ENCODE assay signal across 8 cellular contexts in genomic region chr19:55486971-55487883, GRCh38. TPM values are rescaled to one million over a fixed set of nuclear protein-coding genes. Genes with fewer than 3 reads are reported as not detected.
DNase-seq lines count a peak whose midpoint lies in the region; ATAC-seq, FAIRE-seq and TF ChIP-seq lines count a peak whose summit lies in the region.

No MANE protein-coding gene starts in this region.

- H2AFZ ChIP-seq in GM23338: no peak overlapping the region

- 0 out of 2 replicates have a peak overlapping the region, but pooled peaks have one; percentile 66 for H3K27ac ChIP-seq in GM23338 (ENCODE audit: low read depth)

- peaks cover 22% of the 10 kb centered on the region; the same call in 1 of the 2 replicates for H3K4me1 ChIP-seq in GM23338 (ENCODE audit: insufficient read depth)

- H3K27ac Mint-ChIP-seq in GM23338: peak overlapping the region; percentile 44; the same call in 1 of the 2 replicates
- H3K27ac Mint-ChIP-seq in T-helper 17 cell: peak overlapping the region; percentile 51

- ATAC-seq in GM23338: no peak
- peak; percentile 25 for ATAC-seq in T-helper 17 cell
- peak; percentile 19 for ATAC-seq in left lobe of liver
- ATAC-seq in GM18868 (IDR thresholded peaks at IDR 0.05; ENCODE audit: unreplicated experiment): no peak

- H3K4me2 ChIP-seq in GM23338: peak overlapping the region; percentile 71

- H3K27me3 Mint-ChIP-seq in GM23338 (ENCODE audit: insufficient read depth, low read depth, poor library complexity) (peaks cover 14% of the 10 kb centered on the region), T-helper 17 cell (peaks cover 8% of the 10 kb centered on the region)

- peak; percentile 36 for FAIRE-seq in bronchial epithelial cell (lab: Jason Lieb, UNC)

- no peaks in the 10 kb centered on the region for H3K9me2 ChIP-seq in GM23338 (ENCODE audit: insufficient read depth)

- H3K9me3 Mint-ChIP-seq in GM23338: no peaks in the 10 kb centered on the region; the same call in 2 of the 3 replicates

- H3K36me3 Mint-ChIP-seq in GM23338 (ENCODE audit: low read depth) (no peaks in the 10 kb centered on the region; the same call in 2 of the 3 replicates), T-helper 17 cell (ENCODE audit: low read depth) (no peaks in the 10 kb centered on the region)

- H3K36me3 ChIP-seq in GM23338 (ENCODE audit: insufficient read depth) (no peaks in the 10 kb centered on the region), bronchial epithelial cell (ENCODE audit: control insufficient read depth, insufficient read depth, low read length) (peaks cover 6% of the 10 kb centered on the region)

- DNase-seq in GM23338 (ENCODE audit: low spot score) (no peak), T-helper 17 cell (no peak), bronchial epithelial cell (ENCODE audit: low read depth) (peak; percentile 66), left lobe of liver (ENCODE audit: low spot score) (no peak), NCI-H1417 treated with DMSO at 0.1 percent for 48 hours (lab: John Stamatoyannopoulos, UW) (no peak), DMS79 treated with DMSO at 0.1 percent for 48 hours (lab: John Stamatoyannopoulos, UW) (no peak)
- DNase-seq in stimulated activated CD4-positive, alpha-beta T cell treated with anti-CD3 and anti-CD28 coated beads, TNF-alpha, amount 100 ng/mL, for 48 hours (ENCODE audit: low read depth in 3 of 3): peak; percentile 27 to 62 (median 47)

- H3K4me1 Mint-ChIP-seq in GM23338 (peaks cover 24% of the 10 kb centered on the region), T-helper 17 cell (peaks cover 5% of the 10 kb centered on the region)

- H3K9me3 ChIP-seq in T-helper 17 cell (ENCODE audit: control insufficient read depth, low read length, poor library complexity, severe bottlenecking): no peaks in the 10 kb centered on the region

- H3K4me3 ChIP-seq in GM23338: peak overlapping the region; percentile 34
- no peak overlapping the region for H3K4me3 ChIP-seq in bronchial epithelial cell (ENCODE audit: low read depth, low read length)

- H3K27me3 ChIP-seq in GM23338 (ENCODE audit: insufficient read depth) (no peaks in the 10 kb centered on the region), bronchial epithelial cell (ENCODE audit: control insufficient read depth, insufficient read depth, low read length) (peaks cover 4% of the 10 kb centered on the region)

- H3K79me2 ChIP-seq in GM23338 (replicated peaks; ENCODE audit: insufficient read depth): no peaks in the 10 kb centered on the region

- H3K4me3 Mint-ChIP-seq in GM23338 (peak overlapping the region; percentile 53), T-helper 17 cell (peak overlapping the region; percentile 36)

- no peaks in the 10 kb centered on the region for H4K20me1 ChIP-seq in GM23338 (replicated peaks; ENCODE audit: insufficient read depth)

- TF ChIP-seq CTCF in GM23338 (conservative IDR thresholded peaks at IDR 0.05; ENCODE audit: low read depth in 2 of 2) (no peak), bronchial epithelial cell (IDR thresholded peaks at IDR 0.05; ENCODE audit: insufficient read depth, low read length, severe bottlenecking) (no peak)

- peaks cover 15% of the 10 kb centered on the region for H3F3A ChIP-seq in GM23338 (replicated peaks; ENCODE audit: low read depth)

TF ChIP-seq in GM23338, 12 proteins besides CTCF, POLR2A, EP300 and RAD21 (continues in another document):
- TF ChIP-seq EZH2phosphoT487 (IDR thresholded peaks at IDR 0.05; ENCODE audit: unreplicated experiment) (no peak), NANOG (IDR thresholded peaks at IDR 0.05; ENCODE audit: borderline replicate concordance) (no peak), JUNB (IDR thresholded peaks at IDR 0.05; ENCODE audit: unreplicated experiment) (no peak), ETS1 (IDR thresholded peaks at IDR 0.05) (no peak), ZNF114 (CRISPR knock-in tag; IDR thresholded peaks at IDR 0.05) (no peak), EZH2 (IDR thresholded peaks at IDR 0.05; ENCODE audit: low read depth, unreplicated experiment) (no peak), REST (IDR thresholded peaks at IDR 0.05; ENCODE audit: unreplicated experiment) (no peak), STAT1 (IDR thresholded peaks at IDR 0.05; ENCODE audit: unreplicated experiment) (no peak), ZNF331 (CRISPR knock-in tag; IDR thresholded peaks at IDR 0.05; ENCODE audit: low read depth) (no peak), POLR2AphosphoS5 (IDR thresholded peaks at IDR 0.05; ENCODE audit: low read depth) (no peak; the same call in 1 of the 2 replicates), CREB1 (CRISPR knock-in tag; IDR thresholded peaks at IDR 0.05; ENCODE audit: low read depth) (no peak)

RNA-seq across cellular contexts. Expression of gene SSC5D, which starts 1.0 kb away (rescaled TPM):
- total RNA-seq in GM23338 (2014; rRNA removed; shearing (Covaris generic)): 0.69 and 1.2 TPM in 2 replicates
- 0.14 and 0.23 TPM in 2 replicates for polyA plus RNA-seq in GM23338 (2016; fragmentation: Nextera tagmentation; extraction: Ambion mirVana)
- under 1 TPM; 0.08 to 0.47 TPM for total RNA-seq in T-helper 17 cell
- total RNA-seq in bronchial epithelial cell: under 0.01 and 0.26 TPM in 2 replicates
- 0.81 TPM for total RNA-seq in left lobe of liver

RNA-seq across cellular contexts. Expression of gene NAT14, which starts 2.2 kb away (rescaled TPM):
- total RNA-seq in GM23338 (2014; rRNA removed; shearing (Covaris generic)): 25.4 and 27.8 TPM in 2 replicates
- 39.6 and 45.5 TPM in 2 replicates for polyA plus RNA-seq in GM23338 (2016; fragmentation: Nextera tagmentation; extraction: Ambion mirVana)
- 10 to 100 TPM in 1 of 2 donors, 1 to 10 TPM in 1; 9.1 to 11.9 TPM for total RNA-seq in T-helper 17 cell
- total RNA-seq in bronchial epithelial cell: 2.4 and 3.5 TPM in 2 replicates
- 4.6 TPM for total RNA-seq in left lobe of liver

RNA-seq across cellular contexts. Expression of gene ZNF628, which starts 10.8 kb away (rescaled TPM):
- total RNA-seq in GM23338 (2014; rRNA removed; shearing (Covaris generic)): 10.7 and 12.7 TPM in 2 replicates
- 3.9 and 4.9 TPM in 2 replicates for polyA plus RNA-seq in GM23338 (2016; fragmentation: Nextera tagmentation; extraction: Ambion mirVana)
- total RNA-seq in T-helper 17 cell: 10 to 100 TPM; 19.4 to 25.5 TPM
- 0.79 and 1.0 TPM in 2 replicates for total RNA-seq in bronchial epithelial cell
- total RNA-seq in left lobe of liver: 5.3 TPM

RNA-seq across cellular contexts. Expression of gene C19orf85, which starts 22.7 kb away (rescaled TPM):
- total RNA-seq in GM23338 (2014; rRNA removed; shearing (Covaris generic)): 0.85 and 1.7 TPM in 2 replicates
- 2.1 and 3.4 TPM in 2 replicates for polyA plus RNA-seq in GM23338 (2016; fragmentation: Nextera tagmentation; extraction: Ambion mirVana)
- total RNA-seq in T-helper 17 cell: not detected
- not detected in 2 replicates for total RNA-seq in bronchial epithelial cell
- total RNA-seq in left lobe of liver: not detected

RNA-seq across cellular contexts. Expression of gene ISOC2, which starts 25.8 kb away (rescaled TPM):
- 82.1 and 85.2 TPM in 2 replicates for total RNA-seq in GM23338 (2014; rRNA removed; shearing (Covaris generic))
- polyA plus RNA-seq in GM23338 (2016; fragmentation: Nextera tagmentation; extraction: Ambion mirVana): 62.6 and 76.5 TPM in 2 replicates
- total RNA-seq in T-helper 17 cell: 1 to 10 TPM; 6.5 to 7.2 TPM
- total RNA-seq in bronchial epithelial cell: 33.2 and 33.3 TPM in 2 replicates
- total RNA-seq in left lobe of liver: 105 TPM

Comparison
In these comparisons a context has a peak if more than half of its experiments do, and no peak if none do; other contexts are left out.
1. ATAC-seq: peak in T-helper 17 cell (single experiment) and left lobe of liver (single experiment); none in GM23338 (single experiment) and GM18868 (single experiment).
2. DNase-seq: peak in bronchial epithelial cell (single experiment) and stimulated activated CD4-positive, alpha-beta T cell treated with anti-CD3 and anti-CD28 coated beads, TNF-alpha, amount 100 ng/mL, for 48 hours (3 of 3); none in GM23338 (single experiment), T-helper 17 cell (0 of 3), left lobe of liver (single experiment), NCI-H1417 treated with DMSO at 0.1 percent for 48 hours (single experiment) and DMS79 treated with DMSO at 0.1 percent for 48 hours (single experiment).